ENCODE assay signal across 15 cellular contexts in genomic region chr1:214466759-214467585, GRCh38.
A peak's percentile ranks its signal among the peaks of the same experiment; 100 is the strongest.
DNase-seq lines count a peak whose midpoint lies in the region; ATAC-seq and TF ChIP-seq lines count a peak whose summit lies in the region.
"Had no signal": no experiment of that assay in that cellular context is flagged by ENCODE, and none has a peak within 500 bp of the region (broad histone marks: within the 10 kb centered on the region; RNA-seq: fewer than 3 reads in every experiment).

No MANE protein-coding gene starts in this region.

- no TSS peak for BruUV-seq in PC-3 (replicated peaks; lab: Mats Ljungman, UMichigan)

- no peak for DNase-seq in AG04450 (ENCODE audit: low read depth, low spot score)
- peak; percentile 90 for DNase-seq in PC-3
- peak; percentile 62 for DNase-seq in osteoblast (ENCODE audit: insufficient read length, low spot score, missing footprints)
- DNase-seq in natural killer cell, result no peak
- DNase-seq: activated naive CD4-positive, alpha-beta T cell treated with Interleukin-2 at 50 U/mL for 16 hours; DMS153; NCI-H1436 treated with DMSO at 0.1 percent for 48 hours; RPMI8226; substantia nigra had no signal

- no peak overlapping the region for H2AFZ ChIP-seq in PC-3 (ENCODE audit: low read length)
- H2AFZ ChIP-seq in osteoblast (ENCODE audit: low read length), result no peak overlapping the region

- H3K36me3 Mint-ChIP-seq in natural killer cell, result no peaks in the 10 kb centered on the region
- H3K36me3 Mint-ChIP-seq: IgD-negative memory B cell had no signal

- H3K4me3 Mint-ChIP-seq in natural killer cell, result no peak overlapping the region
- H3K4me3 Mint-ChIP-seq: IgD-negative memory B cell had no signal

- CTCF ChIA-PET in AG04450 (lab: Charles Lee), result interaction anchor here (1.5 kb wide), 1 partner anchor 10 kb away, joined by 3 read pairs; no protein-coding TSS in a partner anchor
- CTCF ChIA-PET in PC-3 (lab: Charles Lee), result interaction anchor here (0.5 kb wide), 1 partner anchor 78 kb away, joined by 3 read pairs; no protein-coding TSS in a partner anchor

- peak; percentile 92 for ATAC-seq in PC-3
- ATAC-seq in natural killer cell, result no peak
- no peak for ATAC-seq in GM21717 (IDR thresholded peaks at IDR 0.05; ENCODE audit: unreplicated experiment)
- ATAC-seq in GM21390 (IDR thresholded peaks at IDR 0.05; ENCODE audit: unreplicated experiment), result no peak
- no peak for ATAC-seq in GM18858 (IDR thresholded peaks at IDR 0.05; ENCODE audit: unreplicated experiment)
- ATAC-seq: left lobe of liver had no signal

- H3K4me1 ChIP-seq in PC-3 (ENCODE audit: insufficient read depth, low read length) (peaks cover 29% of the 10 kb centered on the region), esophagus (ENCODE audit: control insufficient read depth in 2 of 2, insufficient read depth in 2 of 2, low read length in 1 of 2) (no peaks in the 10 kb centered on the region), osteoblast (ENCODE audit: insufficient read depth, low read length) (peaks cover 34% of the 10 kb centered on the region)

- no peak for TF ChIP-seq CTCF in AG04450 (IDR thresholded peaks at IDR 0.05; ENCODE audit: low read depth, low read length)
- TF ChIP-seq CTCF in PC-3 (conservative IDR thresholded peaks at IDR 0.05; ENCODE audit: low read depth, low read length), result no peak
- TF ChIP-seq CTCF in osteoblast (IDR thresholded peaks at IDR 0.05; ENCODE audit: extremely low read depth, low read depth, low read length), result no peak
- no peak for TF ChIP-seq CTCF in natural killer cell (IDR thresholded peaks at IDR 0.05)

- H3F3A ChIP-seq in PC-3 (ENCODE audit: low read length, unreplicated experiment), result peaks cover 3% of the 10 kb centered on the region

- H3K4me3 ChIP-seq in AG04450 (ENCODE audit: low read depth, low read length) (no peak overlapping the region), PC-3 (ENCODE audit: low read length) (peak overlapping the region; percentile 0; the same call in 1 of the 2 replicates), esophagus (ENCODE audit: low read depth in 1 of 2, low read length in 2 of 2) (no peak overlapping the region), osteoblast (ENCODE audit: insufficient read depth, low read length) (no peak overlapping the region)

- H3K27ac ChIP-seq in AG04450 (ENCODE audit: low read depth, low read length) (peak overlapping the region; percentile 25), PC-3 (ENCODE audit: low read length) (peak overlapping the region; percentile 30), esophagus (ENCODE audit: low read depth in 2 of 2, low read length in 1 of 2) (peak overlapping the region; percentile 47 to 59), osteoblast (ENCODE audit: low read depth, low read length) (peak overlapping the region; percentile 15)

- H3K27me3 ChIP-seq in AG04450 (ENCODE audit: control insufficient read depth, insufficient read depth, low read length) (no peaks in the 10 kb centered on the region), PC-3 (ENCODE audit: low read length) (no peaks in the 10 kb centered on the region), esophagus (ENCODE audit: control insufficient read depth in 1 of 2, insufficient read depth in 2 of 2, low read length in 2 of 2) (no peaks in the 10 kb centered on the region), osteoblast (ENCODE audit: insufficient read depth, low read length) (no peaks in the 10 kb centered on the region)

- H3K9me3 ChIP-seq in AG04450 (ENCODE audit: control insufficient read depth, insufficient read depth, low read length), result no peaks in the 10 kb centered on the region
- no peaks in the 10 kb centered on the region for H3K9me3 ChIP-seq in PC-3 (ENCODE audit: low read length)
- H3K9me3 ChIP-seq in esophagus (ENCODE audit: control insufficient read depth in 2 of 2, insufficient read depth in 1 of 2, low read depth in 1 of 2, low read length in 1 of 2), result no peaks in the 10 kb centered on the region
- H3K9me3 ChIP-seq in osteoblast (ENCODE audit: low read depth, low read length), result no peaks in the 10 kb centered on the region

- H4K20me1 ChIP-seq in PC-3 (ENCODE audit: low read length), result no peaks in the 10 kb centered on the region
- H4K20me1 ChIP-seq in osteoblast (ENCODE audit: insufficient read depth, low read length), result peaks cover 19% of the 10 kb centered on the region

- no peaks in the 10 kb centered on the region for H3K9me2 ChIP-seq in PC-3 (replicated peaks; ENCODE audit: low read length)

- H3K4me1 Mint-ChIP-seq in natural killer cell, result no peaks in the 10 kb centered on the region
- H3K4me1 Mint-ChIP-seq: IgD-negative memory B cell had no signal

- H3K4me2 ChIP-seq in PC-3 (ENCODE audit: low read length) (peak overlapping the region; percentile 36), osteoblast (ENCODE audit: insufficient read depth, low read length) (no peak overlapping the region)

- no peaks in the 10 kb centered on the region for H3K36me3 ChIP-seq in PC-3 (ENCODE audit: low read depth, low read length)
- peaks cover 0 to 3% of the 10 kb centered on the region in 2 donors for H3K36me3 ChIP-seq in esophagus (ENCODE audit: control insufficient read depth in 2 of 2, insufficient read depth in 2 of 2, low read length in 1 of 2)
- H3K36me3 ChIP-seq in osteoblast (ENCODE audit: insufficient read depth, low read length), result peaks cover 28% of the 10 kb centered on the region

- no peak overlapping the region for H3K9ac ChIP-seq in PC-3 (ENCODE audit: low read length)

- H3K27ac Mint-ChIP-seq in natural killer cell, result no peak overlapping the region

- H3K27me3 Mint-ChIP-seq in natural killer cell (ENCODE audit: low read depth in 2 of 2), result peaks cover 6 to 18% of the 10 kb centered on the region in 2 donors
- H3K27me3 Mint-ChIP-seq: IgD-negative memory B cell had no signal

- H3K9me3 Mint-ChIP-seq in natural killer cell, result no peaks in the 10 kb centered on the region
- H3K9me3 Mint-ChIP-seq: IgD-negative memory B cell had no signal

- H3K79me2 ChIP-seq in PC-3 (ENCODE audit: low read length) (peaks cover 78% of the 10 kb centered on the region), osteoblast (ENCODE audit: insufficient read depth, low read length) (peaks cover 96% of the 10 kb centered on the region)

- POLR2A ChIA-PET in AG04450 (lab: Yijun Ruan, JAX), result no interaction called here
- POLR2A ChIA-PET in PC-3 (lab: Charles Lee; ENCODE audit: unreplicated experiment), result interaction anchor here (0.5 to 0.7 kb wide), 5 partner anchors 12 to 84 kb away, joined by 3 to 5 read pairs (median 3); partner anchors contain the start of gene PTPN14

- WGBS in esophagus, 2 donors, result 37 to 47% methylated on average over 4 of the region's 4 CpGs

- intact Hi-C loops in PC-3 (cut with micrococcal nuclease), result loop anchor here (1.0 to 5.0 kb wide), 4 partner anchors 20 to 118 kb away; no protein-coding TSS in a partner anchor
- intact Hi-C loops in natural killer cell (cut with micrococcal nuclease), result no loop called here

Comparison
In these comparisons a context has a peak if more than half of its experiments do, and no peak if none do; other contexts are left out.
1. DNase-seq: peak in PC-3 (single experiment) and osteoblast (single experiment); none in AG04450 (single experiment) and natural killer cell (single experiment).
2. Peak in every context shown above with its lines, with median percentiles within 50 percentile points of each other: H3K27ac ChIP-seq.